Comparison of ENCODE assay signal across 27 cellular contexts in the genomic region with DNA sequence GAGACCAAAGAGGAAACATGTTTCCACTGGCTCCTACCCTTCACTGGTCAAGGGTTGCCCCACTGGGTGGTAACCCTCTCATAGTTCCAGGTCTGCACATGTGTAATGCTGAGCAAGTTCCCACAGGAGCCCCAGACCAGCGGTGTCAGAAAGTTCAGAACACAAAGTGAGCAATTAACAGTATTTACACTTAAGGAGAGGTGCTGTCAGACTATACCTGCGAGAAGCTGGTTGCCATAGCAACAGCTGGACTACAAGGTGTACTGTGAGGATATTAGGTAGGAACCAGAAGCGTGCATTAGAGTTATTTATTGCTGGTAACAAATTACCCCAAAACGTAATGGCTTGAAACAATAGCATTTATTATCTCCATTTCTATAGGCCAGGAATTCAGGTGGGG.
DNase-seq lines count a peak whose midpoint lies in the region; ATAC-seq, FAIRE-seq and TF ChIP-seq lines count a peak whose summit lies in the region.
"Had no signal": no experiment of that assay in that cellular context is flagged by ENCODE, and none has a peak within 500 bp of the region (broad histone marks: within the 10 kb centered on the region; RNA-seq: fewer than 3 reads in every experiment).

No MANE protein-coding gene starts in this region.

- H3K9me3 ChIP-seq in mammary epithelial cell (replicated peaks; ENCODE audit: insufficient read depth, low read length) (no peaks in the 10 kb centered on the region), H1 (ENCODE audit: insufficient read depth in 2 of 2, low read depth in 1 of 2, low read length in 1 of 2) (peaks cover under 1 to 5% of the 10 kb centered on the region in 2 experiments; a peak in 2 of 4 replicates)
- H3K9me3 ChIP-seq: esophagus squamous epithelium had no signal

- in situ Hi-C loops in mammary epithelial cell (cut with MboI; ENCODE audit: low sequenced_read_pairs in 2 of 2), result no loop called here

- H3K79me2 ChIP-seq in mammary epithelial cell (ENCODE audit: insufficient read depth, low read length) (no peaks in the 10 kb centered on the region), H1 (ENCODE audit: control insufficient read depth in 1 of 2, insufficient read depth in 2 of 2, low read length in 2 of 2) (no peaks in the 10 kb centered on the region)

- dilution Hi-C loops in mammary epithelial cell (cut with HindIII; ENCODE audit: low sequenced_read_pairs), result no loop called here

- H3K27me3 Mint-ChIP-seq in MCF 10A (ENCODE audit: insufficient read depth, unreplicated experiment), result no peaks in the 10 kb centered on the region
- no peaks in the 10 kb centered on the region for H3K27me3 Mint-ChIP-seq in nephron (ENCODE audit: low read depth)
- H3K27me3 Mint-ChIP-seq: dendritic cell treated with granulocyte-macrophage colony-stimulating factor and Interleukin-4, amounts not matched to agents 40 ng/mL and 50 ng/mL, for 4 days had no signal

- no peak for ATAC-seq in GM21390 (IDR thresholded peaks at IDR 0.05; ENCODE audit: unreplicated experiment)
- ATAC-seq: activated CD8-positive, alpha-beta T cell treated with anti-CD3 and anti-CD28 coated beads for 36 hours; GM12878; naive thymus-derived CD8-positive, alpha-beta T cell had no signal

- H2AK5ac ChIP-seq in H1 (ENCODE audit: low read depth, low read length), result no peak overlapping the region

- 74% methylated on average over 4 of the region's 4 CpGs for WGBS in mammary epithelial cell (ENCODE audit: low coverage, missing lambda C conversion rate)
- WGBS in H1 (ENCODE audit: extremely low coverage in 1 of 2, insufficient coverage in 1 of 2, insufficient read length in 1 of 2, insufficient replicate concordance in 2 of 2, low coverage in 1 of 2, low lambda C conversion rate in 2 of 2, missing lambda C conversion rate in 1 of 2), 2 experiments, result 59% methylated on average over 4 of the region's 4 CpGs; no CpG with 5 or more reads in 1 of the 2 experiments

- no peak overlapping the region for H4K91ac ChIP-seq in H1 (replicated peaks; ENCODE audit: insufficient read length, low read length)

- H2AFZ ChIP-seq in mammary epithelial cell (ENCODE audit: low read depth, low read length), result no peak overlapping the region
- H2AFZ ChIP-seq in H1 (ENCODE audit: low read length), result no peak overlapping the region

- H3K36me3 Mint-ChIP-seq in MCF 10A (ENCODE audit: insufficient read depth, unreplicated experiment), result no peaks in the 10 kb centered on the region
- H3K36me3 Mint-ChIP-seq in nephron (ENCODE audit: low read depth), result peaks cover 12% of the 10 kb centered on the region

- H4K20me1 ChIP-seq in mammary epithelial cell (ENCODE audit: insufficient read depth, low read length) (no peaks in the 10 kb centered on the region), H1 (replicated peaks in 1 of 2; ENCODE audit: control insufficient read depth in 1 of 2, insufficient read depth in 2 of 2, low read length in 2 of 2) (no peaks in the 10 kb centered on the region)

- no peak overlapping the region for H2BK120ac ChIP-seq in H1 (replicated peaks; ENCODE audit: low read depth, low read length)

- no peak overlapping the region for H2BK5ac ChIP-seq in H1 (ENCODE audit: low read depth, low read length)

- no peak overlapping the region for H3K27ac Mint-ChIP-seq in MCF 10A (ENCODE audit: low read depth, unreplicated experiment)
- H3K27ac Mint-ChIP-seq in nephron, result peak overlapping the region in 2 of 3 experiments; percentile 66 to 70
- H3K27ac Mint-ChIP-seq: activated CD8-positive, alpha-beta T cell treated with anti-CD3 and anti-CD28 coated beads for 36 hours; activated naive CD8-positive, alpha-beta T cell treated with anti-CD3 and anti-CD28 coated beads for 36 hours; activated T-helper 2 cell treated with anti-CD3 and anti-CD28 coated beads, Interferon-gamma antibody, Interleukin-2, Interleukin-4, amounts not matched to agents 10 μg/mL and 5 μg/mL and 100 μg/mL, durations not matched to agents 14 hours and 24 hours and 36 hours; dendritic cell treated with granulocyte-macrophage colony-stimulating factor and Interleukin-4, amounts not matched to agents 40 ng/mL and 50 ng/mL, for 4 days; mesothelial cell of epicardium; naive thymus-derived CD8-positive, alpha-beta T cell had no signal

- intact Hi-C loops in mammary epithelial cell (cut with micrococcal nuclease) (no loop called here), MCF 10A (cut with micrococcal nuclease) (no loop called here)

- H3K23me2 ChIP-seq in H1 (ENCODE audit: low read depth, low read length), result no peaks in the 10 kb centered on the region; the same call in 1 of the 2 replicates

- no peaks in the 10 kb centered on the region for H3K27me3 ChIP-seq in mammary epithelial cell (ENCODE audit: insufficient read depth, low read length)
- H3K27me3 ChIP-seq in H1 (replicated peaks in 1 of 4; ENCODE audit: control insufficient read depth in 3 of 4, extremely low read depth in 1 of 4, insufficient read depth in 3 of 4, low read length in 3 of 4), result no peaks in the 10 kb centered on the region
- H3K27me3 ChIP-seq: esophagus squamous epithelium had no signal

- BruUV-seq in mammary epithelial cell (replicated peaks; lab: Mats Ljungman, UMichigan), result no TSS peak
- BruUV-seq in MCF 10A (replicated peaks; lab: Mats Ljungman, UMichigan), result no TSS peak

- no peak overlapping the region for H3K56ac ChIP-seq in H1 (replicated peaks; ENCODE audit: insufficient read length, low read depth, low read length)

- H3K9ac ChIP-seq in mammary epithelial cell (ENCODE audit: insufficient read depth, low read length), result no peak overlapping the region
- H3K9ac ChIP-seq in H1 (replicated peaks in 1 of 4; ENCODE audit: extremely low read depth in 1 of 4, low read depth in 3 of 4, low read length in 3 of 4), result no peak overlapping the region

- H3K4me3 ChIP-seq in mammary epithelial cell (replicated peaks in 1 of 3; ENCODE audit: insufficient read depth in 1 of 3, low read depth in 2 of 3, low read length in 3 of 3) (no peak overlapping the region), H1 (ENCODE audit: extremely low read depth in 1 of 4, insufficient read depth in 2 of 4, low read depth in 3 of 4, low read length in 4 of 4) (no peak overlapping the region)
- H3K4me3 ChIP-seq: esophagus squamous epithelium, GM12878, left ventricle myocardium inferior had no signal

- no peaks in the 10 kb centered on the region for H3K79me1 ChIP-seq in H1 (ENCODE audit: low read depth, low read length)

- CTCF ChIA-PET in mammary epithelial cell (lab: Charles Lee; ENCODE audit: low non-redundant PET), result no interaction called here
- CTCF ChIA-PET in MCF 10A (lab: Yijun Ruan, JAX), result no interaction called here
- CTCF ChIA-PET in H1 (lab: Charles Lee; ENCODE audit: partially characterized antibody), result interaction anchor here (1.2 kb wide), 1 partner anchor 47 kb away, joined by 3 read pairs; no protein-coding TSS in a partner anchor

- H3K4me3 Mint-ChIP-seq in MCF 10A (ENCODE audit: unreplicated experiment) (no peak overlapping the region), nephron (no peak overlapping the region)
- H3K4me3 Mint-ChIP-seq: activated CD8-positive, alpha-beta T cell treated with anti-CD3 and anti-CD28 coated beads for 36 hours; activated naive CD8-positive, alpha-beta T cell treated with anti-CD3 and anti-CD28 coated beads for 36 hours; dendritic cell treated with granulocyte-macrophage colony-stimulating factor and Interleukin-4, amounts not matched to agents 40 ng/mL and 50 ng/mL, for 4 days; H9; mesothelial cell of epicardium; naive thymus-derived CD8-positive, alpha-beta T cell had no signal

- no peak overlapping the region for H2BK15ac ChIP-seq in H1 (ENCODE audit: low read length)

- peak; percentile 58 for FAIRE-seq in H1 (lab: Jason Lieb, UNC)
- FAIRE-seq: D721Med, frontal cortex, GM12878, urothelium cell line had no signal

- H3K27ac ChIP-seq in mammary epithelial cell (ENCODE audit: insufficient read depth, low read depth, low read length) (no peak overlapping the region), H1 (ENCODE audit: low read depth, low read length) (no peak overlapping the region)
- H3K27ac ChIP-seq: esophagus squamous epithelium, left ventricle myocardium inferior had no signal

- H2BK20ac ChIP-seq in H1 (ENCODE audit: low read length), result no peak overlapping the region

- no peak overlapping the region for H4K5ac ChIP-seq in H1 (ENCODE audit: insufficient read length, low read depth, low read length)

- H3K23ac ChIP-seq in H1 (ENCODE audit: insufficient read length), result no peak overlapping the region

- H3K36me3 ChIP-seq in mammary epithelial cell (ENCODE audit: insufficient read depth, low read length) (no peaks in the 10 kb centered on the region), H1 (ENCODE audit: control insufficient read depth in 2 of 4, insufficient read depth in 4 of 4, low read length in 3 of 4) (no peaks in the 10 kb centered on the region)
- H3K36me3 ChIP-seq: esophagus squamous epithelium, left ventricle myocardium inferior had no signal

- DNase-seq in mammary epithelial cell (peak; percentile 34), MCF 10A (ENCODE audit: unreplicated experiment) (no peak), H1 (ENCODE audit: low read depth in 1 of 2, low spot score in 2 of 2) (no peak), activated gamma-delta T cell (lab: John Stamatoyannopoulos, UW) (no peak), NCI-H82 treated with DMSO at 0.1 percent for 48 hours (lab: John Stamatoyannopoulos, UW; ENCODE audit: unreplicated experiment) (no peak)
- no peak for DNase-seq in stimulated activated CD4-positive, alpha-beta T cell treated with anti-CD3 and anti-CD28 coated beads, Interleukin-4, amount 100 ng/mL, for 1 hour
- DNase-seq: activated CD8-positive, alpha-beta T cell treated with anti-CD3 and anti-CD28 coated beads for 36 hours; activated naive CD8-positive, alpha-beta T cell treated with anti-CD3 and anti-CD28 coated beads for 36 hours; aorta; esophagus squamous epithelium; H9; hippocampal formation; left ventricle myocardium inferior; naive thymus-derived CD8-positive, alpha-beta T cell; NCI-H1092 treated with DMSO at 0.1 percent for 48 hours; NCI-H2029 treated with DMSO at 0.1 percent for 48 hours; Right ventricle myocardium superior; substantia nigra had no signal

- no peaks in the 10 kb centered on the region for H3K4me1 ChIP-seq in mammary epithelial cell (ENCODE audit: insufficient read depth, low read length)
- H3K4me1 ChIP-seq in H1 (replicated peaks in 1 of 4; ENCODE audit: control insufficient read depth in 3 of 4, insufficient read depth in 4 of 4, low read length in 3 of 4), result peaks cover 0 to 9% (median 5%) of the 10 kb centered on the region in 4 experiments
- H3K4me1 ChIP-seq: esophagus squamous epithelium, left ventricle myocardium inferior had no signal

- no peak overlapping the region for H3K18ac ChIP-seq in H1 (ENCODE audit: extremely low read depth, low read length)

- no peak overlapping the region for H3K14ac ChIP-seq in H1 (ENCODE audit: insufficient read length)

- no peak for TF ChIP-seq POLR2A in H1 (IDR thresholded peaks at IDR 0.05; ENCODE audit: control extremely low read depth in 1 of 2, low read depth in 2 of 2, low read length in 2 of 2)

- TF ChIP-seq EP300 in H1 (IDR thresholded peaks at IDR 0.05; ENCODE audit: borderline replicate concordance in 1 of 2, low read depth in 2 of 2, low read length in 2 of 2), result no peak

- no peak overlapping the region for H4K8ac ChIP-seq in H1 (ENCODE audit: extremely low read depth, insufficient read depth, low read length)

- H3K4me1 Mint-ChIP-seq in MCF 10A (ENCODE audit: insufficient read depth, unreplicated experiment) (no peaks in the 10 kb centered on the region), nephron (no peaks in the 10 kb centered on the region)
- H3K4me1 Mint-ChIP-seq: activated naive CD8-positive, alpha-beta T cell treated with anti-CD3 and anti-CD28 coated beads for 36 hours; naive thymus-derived CD8-positive, alpha-beta T cell had no signal

- no peak for TF ChIP-seq RAD21 in H1 (IDR thresholded peaks at IDR 0.05 in 1 of 2, conservative IDR thresholded peaks at IDR 0.05 in 1 of 2; ENCODE audit: low read depth in 2 of 2, low read length in 2 of 2)

- H3K4ac ChIP-seq in H1 (replicated peaks; ENCODE audit: insufficient read length, low read depth, low read length), result no peak overlapping the region

- H3K4me2 ChIP-seq in mammary epithelial cell (ENCODE audit: insufficient read depth, low read depth, low read length) (no peak overlapping the region), H1 (ENCODE audit: insufficient read depth in 1 of 2, low read depth in 2 of 2, low read length in 2 of 2) (peak overlapping the region in 1 of 2 experiments; percentile 20; a peak in 1 of 4 replicates)

- TF ChIP-seq CTCF in mammary epithelial cell (conservative IDR thresholded peaks at IDR 0.05 in 1 of 2, IDR thresholded peaks at IDR 0.05 in 1 of 2; ENCODE audit: extremely low read depth in 1 of 2, insufficient read depth in 1 of 2, low read depth in 1 of 2, low read length in 2 of 2) (no peak), MCF 10A (IDR thresholded peaks at IDR 0.05; ENCODE audit: unreplicated experiment) (no peak), H1 (IDR thresholded peaks at IDR 0.05; ENCODE audit: control extremely low read depth in 1 of 3, insufficient read depth in 1 of 3, low read depth in 1 of 3, low read length in 3 of 3) (no peak), nephron (IDR thresholded peaks at IDR 0.05; ENCODE audit: unreplicated experiment in 3 of 3) (no peak)

- H3K9me3 Mint-ChIP-seq in MCF 10A (ENCODE audit: unreplicated experiment) (peaks cover 8% of the 10 kb centered on the region), nephron (peaks cover 21% of the 10 kb centered on the region)
- H3K9me3 Mint-ChIP-seq: activated T-helper 2 cell treated with anti-CD3 and anti-CD28 coated beads, Interferon-gamma antibody, Interleukin-2, Interleukin-4, amounts not matched to agents 10 μg/mL and 5 μg/mL and 100 μg/mL, durations not matched to agents 14 hours and 24 hours and 36 hours had no signal

- POLR2A ChIA-PET in MCF 10A (lab: Yijun Ruan, JAX), result no interaction called here
- POLR2A ChIA-PET in H1 (lab: Charles Lee; ENCODE audit: partially characterized antibody), result no interaction called here

- H2BK12ac ChIP-seq in H1 (ENCODE audit: low read depth, low read length), result no peak overlapping the region
